In genomic region chr6:1893470-1894130, GRCh38 we compare ENCODE assay signal across 16 cellular contexts.
DNase-seq lines count a peak whose midpoint lies in the region; ATAC-seq, FAIRE-seq and TF ChIP-seq lines count a peak whose summit lies in the region.
"Had no signal": no experiment of that assay in that cellular context is flagged by ENCODE, and none has a peak within 500 bp of the region (broad histone marks: within the 10 kb centered on the region; RNA-seq: fewer than 3 reads in every experiment).

No MANE protein-coding gene starts in this region.

- no peak for ATAC-seq in HepG2
- ATAC-seq in right lobe of liver = no peak
- no peak for ATAC-seq in Panc1
- ATAC-seq in HG03095 (IDR thresholded peaks at IDR 0.05; ENCODE audit: unreplicated experiment) = no peak
- ATAC-seq: activated CD8-positive, alpha-beta T cell treated with anti-CD3 and anti-CD28 coated beads for 36 hours had no signal

- BruUV-seq in HepG2 (replicated peaks; lab: Mats Ljungman, UMichigan) (no TSS peak), Panc1 (replicated peaks; lab: Mats Ljungman, UMichigan) (no TSS peak)

- H4K20me1 ChIP-seq in HepG2 (ENCODE audit: insufficient read depth, low read length) (0 out of 2 replicates have a peak, but pooled peaks cover 2% of the 10 kb centered on the region), GM23248 (ENCODE audit: insufficient read depth) (no peaks in the 10 kb centered on the region)

- H3K36me3 ChIP-seq in HepG2 (replicated peaks in 1 of 2; ENCODE audit: control insufficient read depth in 1 of 2, insufficient read depth in 2 of 2, low read length in 2 of 2) (peaks cover 4 to 14% of the 10 kb centered on the region in 2 experiments; a peak in 3 of 5 replicates), right lobe of liver (no peaks in the 10 kb centered on the region), Panc1 (ENCODE audit: control insufficient read depth, insufficient read depth, low read length) (no peaks in the 10 kb centered on the region), GM23248 (ENCODE audit: low read depth) (no peaks in the 10 kb centered on the region), uterus (no peaks in the 10 kb centered on the region)

- WGBS in HepG2 (ENCODE audit: low lambda C conversion rate) = 82% methylated on average over 11 of the region's 11 CpGs
- 79% methylated on average over 11 of the region's 11 CpGs for WGBS in right lobe of liver (ENCODE audit: insufficient coverage, low coverage, low lambda C conversion rate, missing lambda C conversion rate)
- 53 to 57% methylated on average over 11 of the region's 11 CpGs for WGBS in GM23248 (ENCODE audit: low coverage in 1 of 2, low lambda C conversion rate in 2 of 2, missing lambda C conversion rate in 2 of 2), 2 experiments

- CTCF ChIA-PET in HepG2 (lab: Yijun Ruan, JAX; ENCODE audit: low intra/inter-chr PET ratio, low total read pairs) = no interaction called here
- CTCF ChIA-PET in Panc1 (lab: Charles Lee) = no interaction called here

- TF ChIP-seq RAD21 in HepG2 (CRISPR knock-in tag; IDR thresholded peaks at IDR 0.05) = no peak

- intact Hi-C loops in HepG2 (cut with micrococcal nuclease; ENCODE audit: unreplicated experiment) = no loop called here
- intact Hi-C loops in right lobe of liver (cut with DNase I) = no loop called here
- intact Hi-C loops in Panc1 (cut with micrococcal nuclease; ENCODE audit: unreplicated experiment) = no loop called here
- intact Hi-C loops in uterus (cut with DNase I; ENCODE audit: low total_unique reads) = no loop called here

- no peaks in the 10 kb centered on the region for H3F3A ChIP-seq in GM23248 (ENCODE audit: insufficient read depth)

- H3K4me3 ChIP-seq in HepG2 (replicated peaks in 1 of 3; ENCODE audit: insufficient read depth in 1 of 3, low read depth in 2 of 3, low read length in 3 of 3) = no peak overlapping the region
- H3K4me3 ChIP-seq in right lobe of liver = no peak overlapping the region
- no peak overlapping the region for H3K4me3 ChIP-seq in Panc1 (ENCODE audit: low read depth in 2 of 2, low read length in 2 of 2)
- H3K4me3 ChIP-seq in GM23248 = no peak overlapping the region
- no peak overlapping the region for H3K4me3 ChIP-seq in uterus

- FAIRE-seq in HepG2 (lab: Jason Lieb, UNC) = no peak
- FAIRE-seq: urothelium cell line had no signal

- H2AFZ ChIP-seq in HepG2 (ENCODE audit: low read length) = no peak overlapping the region
- H2AFZ ChIP-seq in GM23248 = no peak overlapping the region

- in situ Hi-C loops in HepG2 (cut with HindIII; ENCODE audit: extremely low pct_ligation_motif_present, low pct_unique_long_range_greater_than_20kb) = no loop called here
- in situ Hi-C loops in Panc1 (cut with HindIII; ENCODE audit: low pct_unique_long_range_greater_than_20kb, low sequenced_read_pairs) = no loop called here
- in situ Hi-C loops in GM23248 (cut with MboI) = no loop called here

- TF ChIP-seq POLR2A in HepG2 (IDR thresholded peaks at IDR 0.05; ENCODE audit: insufficient read depth in 1 of 2, low read depth in 2 of 2, low read length in 2 of 2) = no peak
- TF ChIP-seq POLR2A in right lobe of liver (IDR thresholded peaks at IDR 0.05) = no peak
- no peak for TF ChIP-seq POLR2A in uterus (IDR thresholded peaks at IDR 0.05)

- H3K9ac ChIP-seq in HepG2 (ENCODE audit: insufficient read depth, low read depth, low read length) (no peak overlapping the region), GM23248 (no peak overlapping the region)

- H3K27ac ChIP-seq in HepG2 (ENCODE audit: extremely low read length, insufficient read depth, low read length) = no peak overlapping the region
- H3K27ac ChIP-seq in right lobe of liver = no peak overlapping the region
- H3K27ac ChIP-seq in Panc1 (ENCODE audit: low read length) = no peak overlapping the region
- no peak overlapping the region for H3K27ac ChIP-seq in GM23248
- no peak overlapping the region for H3K27ac ChIP-seq in uterus
- H3K27ac ChIP-seq: epithelial cell of prostate had no signal

- H3K79me2 ChIP-seq in HepG2 (ENCODE audit: insufficient read depth, low read length) (no peaks in the 10 kb centered on the region), GM23248 (ENCODE audit: insufficient read depth) (no peaks in the 10 kb centered on the region)

- TF ChIP-seq CTCF in HepG2 (CRISPR knock-in tag; IDR thresholded peaks at IDR 0.05) (0 out of 2 replicates have a peak, but pooled peaks have one; percentile 16), right lobe of liver (IDR thresholded peaks at IDR 0.05) (no peak), Panc1 (IDR thresholded peaks at IDR 0.05) (peak; percentile 38; the same call in 1 of the 2 replicates), uterus (IDR thresholded peaks at IDR 0.05) (no peak)

- no peak for TF ChIP-seq EP300 in HepG2 (IDR thresholded peaks at IDR 0.05; ENCODE audit: low read depth in 2 of 2, low read length in 2 of 2)
- no peak for TF ChIP-seq EP300 in HepG2 (CRISPR knock-in tag; IDR thresholded peaks at IDR 0.05; ENCODE audit: borderline replicate concordance)

- no peaks in the 10 kb centered on the region for H3K27me3 ChIP-seq in HepG2 (ENCODE audit: control insufficient read depth in 1 of 2, insufficient read depth in 2 of 2, low read length in 2 of 2)
- no peaks in the 10 kb centered on the region for H3K27me3 ChIP-seq in right lobe of liver
- H3K27me3 ChIP-seq in Panc1 (ENCODE audit: control insufficient read depth, insufficient read depth, low read length) = no peaks in the 10 kb centered on the region
- no peaks in the 10 kb centered on the region for H3K27me3 ChIP-seq in GM23248 (replicated peaks; ENCODE audit: insufficient read depth)
- no peaks in the 10 kb centered on the region for H3K27me3 ChIP-seq in uterus

- no peaks in the 10 kb centered on the region for H3K4me1 ChIP-seq in HepG2 (ENCODE audit: insufficient read depth, low read length)
- no peaks in the 10 kb centered on the region for H3K4me1 ChIP-seq in right lobe of liver
- no peaks in the 10 kb centered on the region; the same call in 1 of the 2 replicates for H3K4me1 ChIP-seq in Panc1 (ENCODE audit: control insufficient read depth, insufficient read depth, low read length)
- no peaks in the 10 kb centered on the region for H3K4me1 ChIP-seq in GM23248 (ENCODE audit: insufficient read depth)
- no peaks in the 10 kb centered on the region for H3K4me1 ChIP-seq in uterus

- H3K4me2 ChIP-seq in HepG2 (ENCODE audit: low read depth, low read length) (no peak overlapping the region), GM23248 (ENCODE audit: unreplicated experiment) (no peak overlapping the region)

- POLR2A ChIA-PET in HepG2 (lab: Yijun Ruan, JAX) = no interaction called here
- POLR2A ChIA-PET in Panc1 (lab: Charles Lee) = interaction anchor here (0.6 to 0.7 kb wide), 2 partner anchors 298 to 516 kb away, joined by 3 to 5 read pairs; no protein-coding TSS in a partner anchor

- H3K9me2 ChIP-seq in GM23248 (ENCODE audit: insufficient read depth) = no peaks in the 10 kb centered on the region

- H3K9me3 ChIP-seq in HepG2 (ENCODE audit: low read length) (no peaks in the 10 kb centered on the region), right lobe of liver (no peaks in the 10 kb centered on the region), Panc1 (ENCODE audit: control insufficient read depth, insufficient read depth, low read depth, low read length) (no peaks in the 10 kb centered on the region), GM23248 (ENCODE audit: low read depth) (no peaks in the 10 kb centered on the region), uterus (no peaks in the 10 kb centered on the region)

- no peak for DNase-seq in HepG2 (ENCODE audit: low spot score)
- DNase-seq in right lobe of liver = no peak
- no peak for DNase-seq in Panc1 (ENCODE audit: low read depth, low spot score)
- peak; percentile 13 for DNase-seq in fibroblast of the conjunctiva (ENCODE audit: low read depth)
- no peak for DNase-seq in GM23248
- DNase-seq in uterus = no peak
- no peak for DNase-seq in Ammon's horn (ENCODE audit: low spot score)
- DNase-seq: activated CD8-positive, alpha-beta T cell treated with anti-CD3 and anti-CD28 coated beads for 36 hours; caudate nucleus; EL; Karpas-422; midbrain; NCI-H2171 had no signal

TF ChIP-seq in HepG2, 621 proteins besides CTCF, POLR2A, EP300 and RAD21:
- TF ChIP-seq ZNF839 (CRISPR knock-in tag; IDR thresholded peaks at IDR 0.05; ENCODE audit: borderline replicate concordance) (no peak), ZNF333 (CRISPR knock-in tag; IDR thresholded peaks at IDR 0.05; ENCODE audit: borderline replicate concordance) (no peak), HHEX (CRISPR knock-in tag; IDR thresholded peaks at IDR 0.05) (no peak), FOXM1 (CRISPR knock-in tag; IDR thresholded peaks at IDR 0.05) (no peak), PITX1 (CRISPR knock-in tag; IDR thresholded peaks at IDR 0.05) (no peak)

Comparison
In these comparisons a context has a peak if more than half of its experiments do, and no peak if none do; other contexts are left out.
1. CTCF ChIP-seq: peak in HepG2 (single experiment) and Panc1 (single experiment); none in right lobe of liver (0 of 4) and uterus (0 of 4).